In genomic region chr14:55160989-55161388, GRCh38 we compare ENCODE assay signal across 8 cellular contexts. TPM values are rescaled to one million over a fixed set of nuclear protein-coding genes. Genes with fewer than 3 reads are reported as not detected.
A peak's percentile ranks its signal among the peaks of the same experiment; 100 is the strongest.
DNase-seq lines count a peak whose midpoint lies in the region; ATAC-seq and TF ChIP-seq lines count a peak whose summit lies in the region.

No MANE protein-coding gene starts in this region.

- no peak overlapping the region for H3K27ac Mint-ChIP-seq in activated CD8-positive, alpha-beta memory T cell treated with anti-CD3 and anti-CD28 coated beads, Interleukin-2, amount 10 ng/mL, durations not matched to agents 7 days and 5 days
- peak overlapping the region; percentile 12 to 39 (median 26) for H3K27ac Mint-ChIP-seq in nephron

- H3K36me3 Mint-ChIP-seq in activated CD8-positive, alpha-beta memory T cell treated with anti-CD3 and anti-CD28 coated beads, Interleukin-2, amount 10 ng/mL, durations not matched to agents 7 days and 5 days, result peaks cover 63% of the 10 kb centered on the region
- peaks cover 45% of the 10 kb centered on the region for H3K36me3 Mint-ChIP-seq in nephron (ENCODE audit: low read depth)

- TF ChIP-seq CTCF in nephron (IDR thresholded peaks at IDR 0.05; ENCODE audit: unreplicated experiment in 3 of 3), result peak; percentile 58 to 64 (median 61)

- no peaks in the 10 kb centered on the region for H3K9me3 Mint-ChIP-seq in activated CD8-positive, alpha-beta memory T cell treated with anti-CD3 and anti-CD28 coated beads, Interleukin-2, amount 10 ng/mL, durations not matched to agents 7 days and 5 days (ENCODE audit: low read depth)
- H3K9me3 Mint-ChIP-seq in nephron, result no peaks in the 10 kb centered on the region

- peak; percentile 45 for ATAC-seq in activated CD8-positive, alpha-beta memory T cell treated with anti-CD3 and anti-CD28 coated beads, Interleukin-2, amount 10 ng/mL, durations not matched to agents 7 days and 5 days
- ATAC-seq in GM18861 (IDR thresholded peaks at IDR 0.05; ENCODE audit: unreplicated experiment), result no peak

- no peak overlapping the region for H3K4me3 Mint-ChIP-seq in activated CD8-positive, alpha-beta memory T cell treated with anti-CD3 and anti-CD28 coated beads, Interleukin-2, amount 10 ng/mL, durations not matched to agents 7 days and 5 days
- H3K4me3 Mint-ChIP-seq in nephron, result no peak overlapping the region

- peaks cover 19% of the 10 kb centered on the region for H3K4me1 Mint-ChIP-seq in activated CD8-positive, alpha-beta memory T cell treated with anti-CD3 and anti-CD28 coated beads, Interleukin-2, amount 10 ng/mL, durations not matched to agents 7 days and 5 days
- H3K4me1 Mint-ChIP-seq in nephron, result peaks cover 6% of the 10 kb centered on the region

- DNase-seq in activated CD8-positive, alpha-beta memory T cell treated with anti-CD3 and anti-CD28 coated beads, Interleukin-2, amount 10 ng/mL, durations not matched to agents 7 days and 5 days, result no peak
- no peak for DNase-seq in activated CD8-positive, alpha-beta memory T cell treated with anti-CD3 and anti-CD28 coated beads for 24 hours
- peak; percentile 19 for DNase-seq in NCI-H524 treated with DMSO at 0.1 percent for 48 hours (lab: John Stamatoyannopoulos, UW)
- peak; percentile 43 to 59 for DNase-seq in dermis microvascular lymphatic vessel endothelial cell (ENCODE audit: low read depth in 2 of 2)
- DNase-seq in activated naive CD4-positive, alpha-beta T cell treated with anti-CD3 and anti-CD28 coated beads, Interleukin-2, amount 50 U/mL, for 16 hours, result no peak
- DNase-seq in retina, result no peak

- H3K27me3 Mint-ChIP-seq in activated CD8-positive, alpha-beta memory T cell treated with anti-CD3 and anti-CD28 coated beads, Interleukin-2, amount 10 ng/mL, durations not matched to agents 7 days and 5 days, result no peaks in the 10 kb centered on the region
- H3K27me3 Mint-ChIP-seq in nephron (ENCODE audit: low read depth), result no peaks in the 10 kb centered on the region

- CTCF ChIA-PET in activated CD8-positive, alpha-beta memory T cell treated with anti-CD3 and anti-CD28 coated beads, Interleukin-2, amount 10 ng/mL, durations not matched to agents 7 days and 5 days (lab: Charles Lee), result interaction anchor here (0.6 to 3.3 kb wide), 19 partner anchors 8 to 159 kb away, joined by 3 to 54 read pairs (median 5); partner anchors contain the start of genes LGALS3 and MAPK1IP1L

RNA-seq across cellular contexts. Expression of gene DLGAP5, which starts 30.4 kb away (rescaled TPM):
- total RNA-seq in activated CD8-positive, alpha-beta memory T cell treated with anti-CD3 and anti-CD28 coated beads, Interleukin-2, amount 10 ng/mL, durations not matched to agents 7 days and 5 days, result 100 to 1,000 TPM in 1 of 2 experiments, 10 to 100 TPM in 1; 98.8 to 116 TPM
- total RNA-seq in dermis microvascular lymphatic vessel endothelial cell, result 8.7 and 33.6 TPM in 2 replicates

RNA-seq across cellular contexts. Expression of gene LGALS3, which starts 31.9 kb away (rescaled TPM):
- 100 to 1,000 TPM in 1 of 2 experiments, 10 to 100 TPM in 1; 88.3 to 138 TPM for total RNA-seq in activated CD8-positive, alpha-beta memory T cell treated with anti-CD3 and anti-CD28 coated beads, Interleukin-2, amount 10 ng/mL, durations not matched to agents 7 days and 5 days
- 88.0 and 98.5 TPM in 2 replicates for total RNA-seq in dermis microvascular lymphatic vessel endothelial cell

Comparison
In these comparisons a context has a peak if more than half of its experiments do, and no peak if none do; other contexts are left out.
1. DNase-seq: peak in NCI-H524 treated with DMSO at 0.1 percent for 48 hours (single experiment) and dermis microvascular lymphatic vessel endothelial cell (2 of 2); none in activated CD8-positive, alpha-beta memory T cell treated with anti-CD3 and anti-CD28 coated beads, Interleukin-2, amount 10 ng/mL, durations not matched to agents 7 days and 5 days (single experiment), activated CD8-positive, alpha-beta memory T cell treated with anti-CD3 and anti-CD28 coated beads for 24 hours (single experiment), activated naive CD4-positive, alpha-beta T cell treated with anti-CD3 and anti-CD28 coated beads, Interleukin-2, amount 50 U/mL, for 16 hours (single experiment) and retina (single experiment).